8 cellular contexts compared by ENCODE assay signal in the genomic region with DNA sequence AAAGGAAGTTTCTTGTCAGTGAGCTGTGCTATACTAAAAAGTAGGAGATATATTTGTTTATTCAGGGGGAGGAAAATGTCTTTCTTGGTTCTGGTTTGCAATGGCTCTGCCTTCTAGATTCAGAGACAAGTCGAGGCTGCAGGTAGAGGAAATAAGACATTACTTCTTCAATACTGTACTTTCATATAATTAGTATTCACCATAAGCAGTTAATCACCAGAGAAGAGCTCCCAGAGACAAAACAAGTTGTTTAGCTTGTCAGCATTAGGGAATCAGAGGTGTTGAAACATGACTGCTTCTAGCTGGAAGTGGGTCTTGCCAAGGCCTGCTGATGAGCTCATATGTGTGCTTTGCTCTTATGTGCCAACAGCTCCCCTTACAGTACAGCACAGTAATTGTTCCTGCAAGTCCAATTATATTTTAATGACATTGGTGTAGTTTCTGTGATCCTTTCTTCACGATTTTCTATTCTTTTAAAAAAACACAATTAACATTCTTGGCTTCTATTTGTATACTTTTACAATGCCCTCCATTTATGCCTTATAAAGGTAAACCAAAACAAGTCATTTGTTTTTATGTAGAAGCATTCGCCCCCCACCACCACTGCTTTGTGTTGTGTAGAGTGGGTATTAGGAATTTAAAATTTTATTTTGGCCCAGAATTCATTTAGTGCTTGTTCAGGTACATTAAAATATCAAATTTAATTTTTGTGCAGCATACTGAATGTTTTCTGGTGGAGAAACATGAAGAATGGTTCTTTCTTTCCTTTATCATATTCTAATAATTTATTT.
A peak's percentile ranks its signal among the peaks of the same experiment; 100 is the strongest.
DNase-seq lines count a peak whose midpoint lies in the region; ATAC-seq, FAIRE-seq and TF ChIP-seq lines count a peak whose summit lies in the region.

No MANE protein-coding gene starts in this region.

- peak; percentile 73 for DNase-seq in AG08396 (ENCODE audit: low spot score)
- no peak for DNase-seq in GM12892 (ENCODE audit: insufficient read length)
- DNase-seq in NCI-H1092 treated with DMSO at 0.1 percent for 48 hours (lab: John Stamatoyannopoulos, UW): peak; percentile 75
- peak; percentile 86 for DNase-seq in SK-N-MC (ENCODE audit: low read depth, low spot score)
- no peak for DNase-seq in central memory CD8-positive, alpha-beta T cell (ENCODE audit: low spot score in 2 of 2)
- DNase-seq in islet precursor cell: peak; percentile 75
- no peak for DNase-seq in spleen

- H3K27me3 Mint-ChIP-seq in central memory CD8-positive, alpha-beta T cell: no peaks in the 10 kb centered on the region

- no peak overlapping the region for H3K27ac Mint-ChIP-seq in central memory CD8-positive, alpha-beta T cell (ENCODE audit: low read depth)

- H3K4me3 Mint-ChIP-seq in central memory CD8-positive, alpha-beta T cell: no peak overlapping the region

- intact Hi-C loops in spleen (cut with DNase I; ENCODE audit: low total_unique reads): loop anchor here (5.0 to 10.0 kb wide), 2 partner anchors 314 to 741 kb away; no protein-coding TSS in a partner anchor

- H3K4me1 ChIP-seq in spleen: peaks cover 0 to 9% (median 4%) of the 10 kb centered on the region in 6 donors

- TF ChIP-seq CTCF in spleen (IDR thresholded peaks at IDR 0.05 in 8 of 11, conservative IDR thresholded peaks at IDR 0.05 in 3 of 11): peak in 10 of 11 experiments; percentile 29 to 76 (median 50)

- TF ChIP-seq POLR2A in GM12892 (IDR thresholded peaks at IDR 0.05; ENCODE audit: low read depth, low read length) (no peak), spleen (IDR thresholded peaks at IDR 0.05) (no peak)

- H3K27ac ChIP-seq in SK-N-MC: peak overlapping the region; percentile 78
- H3K27ac ChIP-seq in spleen: peak overlapping the region in 2 of 8 donors; percentile 10 to 34

- no peaks in the 10 kb centered on the region for H3K36me3 Mint-ChIP-seq in central memory CD8-positive, alpha-beta T cell (ENCODE audit: insufficient read depth)

- H3K9me3 ChIP-seq in SK-N-MC (ENCODE audit: low read depth, low read length) (no peaks in the 10 kb centered on the region), spleen (no peaks in the 10 kb centered on the region)

- no peaks in the 10 kb centered on the region for H3K27me3 ChIP-seq in spleen (replicated peaks in 1 of 7)

- no peaks in the 10 kb centered on the region for H3K9me3 Mint-ChIP-seq in central memory CD8-positive, alpha-beta T cell

- H3K4me3 ChIP-seq in SK-N-MC (peak overlapping the region; percentile 21; the same call in 1 of the 2 replicates), spleen (no peak overlapping the region)

- peak; percentile 88 for FAIRE-seq in GM12892 (lab: Jason Lieb, UNC)

- ATAC-seq in HG02798 (IDR thresholded peaks at IDR 0.05; ENCODE audit: poor library complexity, unreplicated experiment): peak; percentile 93
- ATAC-seq in central memory CD8-positive, alpha-beta T cell (replicated peaks; ENCODE audit: extremely low read depth, poor library complexity, severe bottlenecking): peak; percentile 58

- H3K36me3 ChIP-seq in SK-N-MC (ENCODE audit: insufficient read depth, low read length): no peaks in the 10 kb centered on the region
- H3K36me3 ChIP-seq in spleen: no peaks in the 10 kb centered on the region

- H3K4me1 Mint-ChIP-seq in central memory CD8-positive, alpha-beta T cell: no peaks in the 10 kb centered on the region

- WGBS in spleen, 5 donors: 52 to 61% (median 52%) methylated on average over 3 of the region's 3 CpGs

- H3K9ac ChIP-seq in SK-N-MC (ENCODE audit: insufficient read length): no peak overlapping the region

Comparison
In these comparisons a context has a peak if more than half of its experiments do, and no peak if none do; other contexts are left out.
1. DNase-seq: peak in AG08396 (single experiment), NCI-H1092 treated with DMSO at 0.1 percent for 48 hours (single experiment), SK-N-MC (single experiment) and islet precursor cell (single experiment); none in GM12892 (single experiment), central memory CD8-positive, alpha-beta T cell (0 of 2) and spleen (single experiment).